ENCODE assay signal across 1 cellular context in the genomic region with DNA sequence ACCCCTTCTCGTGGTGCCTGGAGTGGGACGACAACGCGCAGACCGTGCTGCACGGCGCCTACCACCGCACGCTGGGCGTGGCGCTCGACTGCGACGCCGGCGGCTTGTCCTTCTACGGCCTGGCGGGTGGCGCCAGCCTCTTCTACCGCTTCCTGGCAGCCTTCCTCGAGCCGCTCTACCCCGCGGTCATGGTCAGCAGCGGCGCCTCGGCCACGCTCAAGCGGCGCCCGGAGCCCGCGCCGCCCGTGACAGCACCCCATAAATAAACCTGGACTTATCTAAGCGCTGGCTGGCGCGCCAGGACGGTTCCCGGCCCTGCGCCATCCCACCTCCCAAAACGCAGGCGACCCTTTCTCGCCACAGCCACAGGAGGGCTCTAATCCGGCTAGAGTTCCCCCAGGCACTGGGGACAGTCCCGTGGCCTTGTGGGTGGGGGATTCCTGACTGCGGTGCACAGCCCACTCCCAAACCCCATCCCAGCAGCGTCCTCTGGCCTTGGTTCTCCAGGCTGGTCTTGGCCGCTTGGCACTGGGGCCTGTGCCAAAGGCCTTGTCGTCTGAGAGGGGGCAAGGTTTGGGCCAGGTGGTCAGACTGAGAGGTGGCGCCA.
TF ChIP-seq lines count a peak whose summit lies in the region.

No MANE protein-coding gene starts in this region.

TF ChIP-seq in GM23338, 12 proteins besides CTCF, POLR2A, EP300 and RAD21 (continued from another document):
- TF ChIP-seq REST (IDR thresholded peaks at IDR 0.05; ENCODE audit: unreplicated experiment) = no peak
